Comparison of ENCODE assay signal across 22 cellular contexts in genomic region chr6:48184644-48185043, GRCh38.
"Had no signal": no experiment of that assay in that cellular context is flagged by ENCODE, and none has a peak within 500 bp of the region (broad histone marks: within the 10 kb centered on the region; RNA-seq: fewer than 3 reads in every experiment).

No MANE protein-coding gene starts in this region.

- H3K4me1 ChIP-seq: body of pancreas, neural progenitor cell, sigmoid colon, stomach, testis, upper lobe of left lung had no signal

- H3K4me3 Mint-ChIP-seq: activated CD4-positive, alpha-beta T cell treated with anti-CD3 and anti-CD28 coated beads, Interleukin-2, amount 10 ng/mL, durations not matched to agents 24 days and 14 days; activated CD8-positive, alpha-beta T cell treated with anti-CD3 and anti-CD28 coated beads, Interleukin-2, amount 10 ng/mL, durations not matched to agents 7 days and 5 days; activated naive CD8-positive, alpha-beta T cell; activated T-cell treated with anti-CD3 and anti-CD28 coated beads, Interleukin-2, amount 50 U/mL, for 72 hours; central memory CD8-positive, alpha-beta T cell; naive B cell; neural progenitor cell had no signal

- H3K9me3 Mint-ChIP-seq: activated CD4-positive, alpha-beta T cell treated with anti-CD3 and anti-CD28 coated beads, Interleukin-2, amount 10 ng/mL, durations not matched to agents 24 days and 14 days; neural progenitor cell had no signal

- H3K4me3 ChIP-seq: body of pancreas, neural progenitor cell, ovary, sigmoid colon, stomach, testis, upper lobe of left lung had no signal

- H3K4me1 Mint-ChIP-seq: activated CD4-positive, alpha-beta T cell treated with anti-CD3 and anti-CD28 coated beads, Interleukin-2, amount 10 ng/mL, durations not matched to agents 24 days and 14 days; central memory CD8-positive, alpha-beta T cell; naive B cell; neural progenitor cell had no signal

- ATAC-seq: activated CD8-positive, alpha-beta T cell treated with anti-CD3 and anti-CD28 coated beads, Interleukin-2, amount 10 ng/mL, durations not matched to agents 7 days and 5 days; activated T-cell treated with anti-CD3 and anti-CD28 coated beads, Interleukin-2, amount 50 U/mL, for 72 hours; body of pancreas; left lobe of liver had no signal

- H3K27ac Mint-ChIP-seq: activated CD4-positive, alpha-beta T cell treated with anti-CD3 and anti-CD28 coated beads, Interleukin-2, amount 10 ng/mL, durations not matched to agents 24 days and 14 days; activated CD8-positive, alpha-beta T cell treated with anti-CD3 and anti-CD28 coated beads, Interleukin-2, amount 10 ng/mL, durations not matched to agents 7 days and 5 days; activated naive CD8-positive, alpha-beta T cell; activated T-cell treated with anti-CD3 and anti-CD28 coated beads, Interleukin-2, amount 50 U/mL, for 72 hours; naive B cell; neural progenitor cell had no signal

- H3K36me3 Mint-ChIP-seq: activated naive CD8-positive, alpha-beta T cell; neural progenitor cell had no signal

- H3K27me3 ChIP-seq: body of pancreas, neural progenitor cell, ovary, sigmoid colon, stomach, testis, upper lobe of left lung had no signal

- H3K27ac ChIP-seq: body of pancreas, neural progenitor cell, ovary, sigmoid colon, stomach, testis, upper lobe of left lung had no signal

- H3K27me3 Mint-ChIP-seq: activated CD4-positive, alpha-beta T cell treated with anti-CD3 and anti-CD28 coated beads, Interleukin-2, amount 10 ng/mL, durations not matched to agents 24 days and 14 days; activated naive CD8-positive, alpha-beta T cell; central memory CD8-positive, alpha-beta T cell; naive B cell had no signal

- H3K9me3 ChIP-seq: body of pancreas, ovary, sigmoid colon, stomach, testis, upper lobe of left lung had no signal

- DNase-seq: activated CD4-positive, alpha-beta T cell treated with anti-CD3 and anti-CD28 coated beads, Interleukin-2, amount 10 ng/mL, durations not matched to agents 24 days and 14 days; activated CD4-positive, CD25-positive, alpha-beta regulatory T cell; activated CD8-positive, alpha-beta memory T cell treated with anti-CD3 and anti-CD28 coated beads, Interleukin-2, amount 50 U/mL, for 48 hours; activated CD8-positive, alpha-beta T cell treated with anti-CD3 and anti-CD28 coated beads, Interleukin-2, amount 10 ng/mL, durations not matched to agents 7 days and 5 days; activated gamma-delta T cell treated with Interleukin-2 at 50 U/mL for 16 hours; activated T-cell treated with anti-CD3 and anti-CD28 coated beads, Interleukin-2, amount 50 U/mL, for 72 hours; amniotic stem cell; body of pancreas; cortex of kidney; effector CD8-positive, alpha-beta T cell; hippocampal formation; naive B cell; ovary; sigmoid colon; stimulated activated CD4-positive, alpha-beta T cell treated with anti-CD3 and anti-CD28 coated beads, Interleukin-1b, Interleukin-23, amount 100 ng/mL, for 48 hours; stomach; testis; upper lobe of left lung had no signal
